Comparison of ENCODE assay signal across 8 cellular contexts in genomic region chr7:155296006-155296787, GRCh38. TPM values are rescaled to one million over a fixed set of nuclear protein-coding genes. Genes with fewer than 3 reads are reported as not detected.
DNase-seq lines count a peak whose midpoint lies in the region; ATAC-seq and TF ChIP-seq lines count a peak whose summit lies in the region.

No MANE protein-coding gene starts in this region.

- POLR2A ChIA-PET in AG04450 (lab: Yijun Ruan, JAX) = interaction anchor here (1.1 to 3.1 kb wide), 5 partner anchors 63 to 293 kb away, joined by 4 to 14 read pairs (median 5); partner anchors contain the start of gene PAXIP1

- H3K36me3 ChIP-seq in HUES48 (ENCODE audit: control insufficient read depth, insufficient read depth, low read length) = peaks cover 14% of the 10 kb centered on the region; the same call in 1 of the 2 replicates
- H3K36me3 ChIP-seq in breast epithelium = no peaks in the 10 kb centered on the region

- ATAC-seq in HG03442 (IDR thresholded peaks at IDR 0.05; ENCODE audit: unreplicated experiment) (no peak), GM18502 (IDR thresholded peaks at IDR 0.05; ENCODE audit: poor library complexity, unreplicated experiment) (no peak)

- no peak for TF ChIP-seq CTCF in AG04450 (IDR thresholded peaks at IDR 0.05; ENCODE audit: low read depth, low read length)
- no peak for TF ChIP-seq CTCF in breast epithelium (IDR thresholded peaks at IDR 0.05)

- H3K4me1 ChIP-seq in HUES48 (ENCODE audit: control insufficient read depth, insufficient read depth, low read length) (peaks cover 20% of the 10 kb centered on the region), breast epithelium (peaks cover 0 to 11% of the 10 kb centered on the region in 2 donors)

- H3K27ac ChIP-seq in AG04450 (ENCODE audit: low read depth, low read length) (peak overlapping the region; percentile 92), HUES48 (ENCODE audit: low read depth, low read length) (no peak overlapping the region), breast epithelium (peak overlapping the region; percentile 93 to 96)

- peak overlapping the region; percentile 69 for H3K4me3 ChIP-seq in AG04450 (ENCODE audit: low read depth, low read length)
- H3K4me3 ChIP-seq in HUES48 (ENCODE audit: low read depth, low read length) = peak overlapping the region; percentile 60
- H3K4me3 ChIP-seq in breast epithelium = peak overlapping the region; percentile 53 to 91 (median 85)

- no peak for DNase-seq in AG04450 (ENCODE audit: low read depth, low spot score)
- DNase-seq in breast epithelium (ENCODE audit: low spot score in 2 of 2) = no peak
- DNase-seq in mucosa of gallbladder (ENCODE audit: low spot score) = peak; percentile 6
- no peak for DNase-seq in NCI-H2196 treated with DMSO at 0.1 percent for 48 hours (lab: John Stamatoyannopoulos, UW; ENCODE audit: unreplicated experiment)
- DNase-seq in foreskin melanocyte = no peak

- intact Hi-C loops in breast epithelium (cut with DNase I; ENCODE audit: low total_unique reads) = no loop called here

- H3K27me3 ChIP-seq in AG04450 (ENCODE audit: control insufficient read depth, insufficient read depth, low read length) (no peaks in the 10 kb centered on the region), HUES48 (ENCODE audit: control insufficient read depth, insufficient read depth, low read length) (no peaks in the 10 kb centered on the region), breast epithelium (no peaks in the 10 kb centered on the region)

- H3K9ac ChIP-seq in HUES48 (ENCODE audit: low read depth, low read length) = peak overlapping the region; percentile 42; the same call in 1 of the 2 replicates

- no peak for TF ChIP-seq POLR2A in breast epithelium (IDR thresholded peaks at IDR 0.05)

- CTCF ChIA-PET in AG04450 (lab: Charles Lee) = interaction anchor here (1.0 to 3.3 kb wide), 4 partner anchors 21 to 106 kb away, joined by 3 to 18 read pairs (median 6); no protein-coding TSS in a partner anchor

- H3K9me3 ChIP-seq in AG04450 (ENCODE audit: control insufficient read depth, insufficient read depth, low read length) (no peaks in the 10 kb centered on the region), HUES48 (ENCODE audit: control insufficient read depth, insufficient read depth, low read length) (no peaks in the 10 kb centered on the region), breast epithelium (no peaks in the 10 kb centered on the region)

RNA-seq across cellular contexts. Expression of gene INSIG1, which starts 1.5 kb away (rescaled TPM):
- 26.5 and 29.4 TPM in 2 replicates for polyA plus RNA-seq in AG04450 (2011; rRNA removed)
- 22.4 and 24.6 TPM in 2 replicates for polyA minus RNA-seq in AG04450 (2011; rRNA and poly(A)+ RNA removed)
- total RNA-seq in breast epithelium (10 to 100 TPM; 37.0 to 89.6 (median 66.0) TPM), mucosa of gallbladder (256 TPM)
